Comparison of ENCODE assay signal across 9 cellular contexts in the genomic region with DNA sequence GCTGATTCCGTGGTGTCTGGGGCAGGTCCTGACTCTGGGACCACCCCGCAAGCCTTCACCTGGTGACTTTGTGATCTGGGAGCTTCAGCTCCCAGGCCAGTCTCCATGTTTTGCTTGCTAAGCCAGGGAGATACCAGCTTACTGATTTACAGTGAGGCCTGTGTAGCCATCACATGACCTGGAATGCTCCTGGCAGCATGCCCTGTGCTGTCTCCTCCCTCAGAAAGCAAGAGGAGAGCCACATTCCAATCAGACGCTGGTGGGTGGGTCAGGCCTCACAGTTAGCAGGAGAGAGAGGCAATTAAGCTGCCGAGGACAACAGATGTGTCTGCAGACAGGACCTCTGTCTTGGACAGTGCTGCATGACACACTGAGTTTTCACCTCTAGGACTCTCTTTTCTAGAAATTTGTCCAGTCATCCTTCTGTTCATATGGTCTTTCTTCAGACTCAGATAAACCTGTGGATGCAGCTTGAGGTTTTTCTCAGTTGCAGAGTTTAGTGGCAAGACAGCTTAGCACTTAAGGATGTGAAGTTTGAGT. TPM values are rescaled to one million over a fixed set of nuclear protein-coding genes. Genes with fewer than 3 reads are reported as not detected.
A peak's percentile ranks its signal among the peaks of the same experiment; 100 is the strongest.
DNase-seq lines count a peak whose midpoint lies in the region; ATAC-seq, FAIRE-seq and TF ChIP-seq lines count a peak whose summit lies in the region.
"Had no signal": no experiment of that assay in that cellular context is flagged by ENCODE, and none has a peak within 500 bp of the region (broad histone marks: within the 10 kb centered on the region; RNA-seq: fewer than 3 reads in every experiment).

No MANE protein-coding gene starts in this region.

- in situ Hi-C loops in mammary epithelial cell (cut with MboI; ENCODE audit: low sequenced_read_pairs in 2 of 2) = no loop called here

- H3K9ac ChIP-seq in mammary epithelial cell (ENCODE audit: insufficient read depth, low read length) (peak overlapping the region; percentile 10), kidney (ENCODE audit: low read length in 2 of 2) (peak overlapping the region in 1 of 2 donors; percentile 31)

- H3K27ac ChIP-seq in mammary epithelial cell (ENCODE audit: insufficient read depth, low read depth, low read length) (peak overlapping the region; percentile 30), kidney (ENCODE audit: low read depth in 2 of 2, low read length in 2 of 2) (peak overlapping the region; percentile 86), stomach (peak overlapping the region in 4 of 5 donors; percentile 20 to 65 (median 48))
- H3K27ac ChIP-seq: HL-60 had no signal

- 25% methylated on average over 4 of the region's 4 CpGs for WGBS in mammary epithelial cell (ENCODE audit: low coverage, missing lambda C conversion rate)
- 23 to 28% (median 25%) methylated on average over 4 of the region's 4 CpGs for WGBS in stomach, 5 donors

- dilution Hi-C loops in mammary epithelial cell (cut with HindIII; ENCODE audit: low sequenced_read_pairs) = no loop called here

- no peaks in the 10 kb centered on the region for H3K36me3 ChIP-seq in mammary epithelial cell (ENCODE audit: insufficient read depth, low read length)
- H3K36me3 ChIP-seq in kidney (ENCODE audit: control insufficient read depth in 1 of 2, insufficient read depth in 2 of 2, low read length in 2 of 2) = no peaks in the 10 kb centered on the region
- H3K36me3 ChIP-seq in stomach = peaks cover 0 to 3% (median 0%) of the 10 kb centered on the region in 4 donors

- CTCF ChIA-PET in mammary epithelial cell (lab: Charles Lee; ENCODE audit: low non-redundant PET) = interaction anchor here (0.5 to 0.8 kb wide), 5 partner anchors 9 to 120 kb away, joined by 3 to 5 read pairs (median 3); no protein-coding TSS in a partner anchor

- ATAC-seq in HG02571 (IDR thresholded peaks at IDR 0.05; ENCODE audit: unreplicated experiment) = no peak
- no peak for ATAC-seq in GM18498 (IDR thresholded peaks at IDR 0.05; ENCODE audit: unreplicated experiment)

- DNase-seq in GM03348 (ENCODE audit: low spot score) (peak; percentile 92), NCI-H446 (lab: John Stamatoyannopoulos, UW) (peak; percentile 39 to 77), mammary epithelial cell (peak; percentile 86), kidney (peak; percentile 97), stomach (peak; percentile 88), GM20000 (ENCODE audit: low spot score) (no peak)

- TF ChIP-seq CTCF in mammary epithelial cell (conservative IDR thresholded peaks at IDR 0.05 in 1 of 2, IDR thresholded peaks at IDR 0.05 in 1 of 2; ENCODE audit: extremely low read depth in 1 of 2, insufficient read depth in 1 of 2, low read depth in 1 of 2, low read length in 2 of 2) = no peak
- no peak for TF ChIP-seq CTCF in kidney (IDR thresholded peaks at IDR 0.05; ENCODE audit: borderline replicate concordance, extremely low read depth, insufficient read depth)
- TF ChIP-seq CTCF in stomach (IDR thresholded peaks at IDR 0.05) = no peak
- no peak for TF ChIP-seq CTCF in GM20000 (IDR thresholded peaks at IDR 0.05; ENCODE audit: extremely low read depth, missing control alignments)

- H3K9me3 ChIP-seq in mammary epithelial cell (replicated peaks; ENCODE audit: insufficient read depth, low read length) = no peaks in the 10 kb centered on the region
- H3K9me3 ChIP-seq in kidney (ENCODE audit: control insufficient read depth in 1 of 2, low read length in 2 of 2) = no peaks in the 10 kb centered on the region
- no peaks in the 10 kb centered on the region for H3K9me3 ChIP-seq in stomach

- FAIRE-seq in kidney (lab: Jason Lieb, UNC) = peak; percentile 66

- no peaks in the 10 kb centered on the region for H3K27me3 ChIP-seq in mammary epithelial cell (ENCODE audit: insufficient read depth, low read length)
- no peaks in the 10 kb centered on the region for H3K27me3 ChIP-seq in stomach

- BruUV-seq in mammary epithelial cell (replicated peaks; lab: Mats Ljungman, UMichigan) = no TSS peak

- no peak for TF ChIP-seq EP300 in stomach (IDR thresholded peaks at IDR 0.05)

- peak overlapping the region; percentile 81 for H2AFZ ChIP-seq in mammary epithelial cell (ENCODE audit: low read depth, low read length)

- no peak overlapping the region for H3K4me3 ChIP-seq in mammary epithelial cell (replicated peaks in 1 of 3; ENCODE audit: insufficient read depth in 1 of 3, low read depth in 2 of 3, low read length in 3 of 3)
- H3K4me3 ChIP-seq in kidney (ENCODE audit: low read length in 2 of 2) = peak overlapping the region in 1 of 2 donors; percentile 9
- H3K4me3 ChIP-seq in stomach = no peak overlapping the region

- peaks cover 50% of the 10 kb centered on the region for H3K4me1 ChIP-seq in mammary epithelial cell (ENCODE audit: insufficient read depth, low read length)
- H3K4me1 ChIP-seq in kidney (ENCODE audit: control insufficient read depth in 1 of 2, insufficient read depth in 1 of 2, low read depth in 1 of 2, low read length in 2 of 2) = peaks cover 23 to 30% of the 10 kb centered on the region in 2 donors
- H3K4me1 ChIP-seq in stomach = peaks cover 10 to 27% (median 13%) of the 10 kb centered on the region in 4 donors

- no peak for TF ChIP-seq POLR2A in stomach (IDR thresholded peaks at IDR 0.05)

- H3K79me2 ChIP-seq in mammary epithelial cell (ENCODE audit: insufficient read depth, low read length) = no peaks in the 10 kb centered on the region

- no peaks in the 10 kb centered on the region for H4K20me1 ChIP-seq in mammary epithelial cell (ENCODE audit: insufficient read depth, low read length)

- H3K4me2 ChIP-seq in mammary epithelial cell (ENCODE audit: insufficient read depth, low read depth, low read length) = peak overlapping the region; percentile 1

- intact Hi-C loops in mammary epithelial cell (cut with micrococcal nuclease) (loop anchor here (5.0 kb wide), 1 partner anchor 36 kb away; the partner anchor contains the start of gene PCYOX1L), kidney (cut with DNase I) (no loop called here), stomach (cut with DNase I; ENCODE audit: low total_unique reads) (no loop called here)

RNA-seq across cellular contexts. Expression of gene GRPEL2, which starts 24.4 kb away (rescaled TPM):
- total RNA-seq in mammary epithelial cell (10 to 100 TPM; 50.2 to 61.6 TPM), kidney (16.9 TPM), stomach (10 to 100 TPM in 3 of 5 donors, 1 to 10 TPM in 2; 1.4 to 19.1 (median 13.8) TPM)
- polyA plus RNA-seq in mammary epithelial cell (13.0 TPM), kidney (ENCODE audit: insufficient read depth, low read depth, low replicate concordance) (7.6 TPM), stomach (1 to 10 TPM; 4.7 to 5.3 (median 5.2) TPM)
- polyA minus RNA-seq in mammary epithelial cell = 27.5 TPM

RNA-seq across cellular contexts. Expression of gene PCYOX1L, which starts 37.0 kb away (rescaled TPM):
- total RNA-seq in mammary epithelial cell (10 to 100 TPM in 1 of 2 donors, 1 to 10 TPM in 1; 6.8 to 10.2 TPM), kidney (7.2 TPM), stomach (10 to 100 TPM in 1 of 5 donors, 1 to 10 TPM in 3, not detected in 1; 3.0 to 13.4 (median 4.3) TPM)
- polyA plus RNA-seq in mammary epithelial cell (17.2 TPM), kidney (ENCODE audit: insufficient read depth, low read depth, low replicate concordance) (9.0 TPM), stomach (1 to 10 TPM; 2.1 to 5.2 (median 2.3) TPM)
- polyA minus RNA-seq in mammary epithelial cell = 7.8 TPM

RNA-seq across cellular contexts. Expression of gene AFAP1L1, which starts 49.2 kb away (rescaled TPM):
- total RNA-seq in mammary epithelial cell (10 to 100 TPM; 19.0 to 23.2 TPM), kidney (14.8 TPM), stomach (10 to 100 TPM in 3 of 5 donors, 1 to 10 TPM in 1, under 1 TPM in 1; 0.29 to 66.5 (median 14.0) TPM)
- polyA plus RNA-seq in mammary epithelial cell (6.3 TPM), kidney (ENCODE audit: insufficient read depth, low read depth, low replicate concordance) (4.8 TPM), stomach (1 to 10 TPM; 1.5 to 2.7 (median 1.8) TPM)
- polyA minus RNA-seq in mammary epithelial cell = 18.6 TPM

RNA-seq across cellular contexts. Expression of gene IL17B, which starts 58.2 kb away (rescaled TPM):
- total RNA-seq in mammary epithelial cell = under 1 TPM in 1 of 2 donors, not detected in 1; 0.50 TPM
- polyA plus RNA-seq in mammary epithelial cell = not detected
- polyA minus RNA-seq in mammary epithelial cell = not detected
- total RNA-seq in kidney = 1.4 TPM
- 4.7 TPM for polyA plus RNA-seq in kidney (ENCODE audit: insufficient read depth, low read depth, low replicate concordance)
- total RNA-seq in stomach = 10 to 100 TPM in 1 of 5 donors, 1 to 10 TPM in 1, not detected in 3; 1.7 to 31.0 TPM
- 1 to 10 TPM in 2 of 3 donors, under 1 TPM in 1; 0.56 to 5.6 (median 1.8) TPM for polyA plus RNA-seq in stomach

Comparison
In these comparisons a context has a peak if more than half of its experiments do, and no peak if none do; other contexts are left out.
1. H3K27ac ChIP-seq: peak in every context shown above with its lines; median percentile 86 in kidney; 48 in stomach; 30 in mammary epithelial cell.